8 cellular contexts compared by ENCODE assay signal in genomic region chr19:2578911-2579677, GRCh38.
DNase-seq lines count a peak whose midpoint lies in the region; ATAC-seq and TF ChIP-seq lines count a peak whose summit lies in the region.

No MANE protein-coding gene starts in this region.

- H4K91ac ChIP-seq in trophoblast cell (ENCODE audit: low read depth, low read length), result peak overlapping the region; percentile 100

- H3K4me1 ChIP-seq in trophoblast cell (ENCODE audit: control insufficient read depth in 1 of 2, insufficient read depth in 2 of 2, low read length in 2 of 2), result peaks cover 29 to 39% of the 10 kb centered on the region in 2 experiments
- H3K4me1 ChIP-seq in upper lobe of right lung, result peaks cover 29% of the 10 kb centered on the region

- H4K8ac ChIP-seq in trophoblast cell (ENCODE audit: low read depth, low read length), result peak overlapping the region; percentile 93

- peak overlapping the region; percentile 84 for H4K12ac ChIP-seq in trophoblast cell (ENCODE audit: low read depth, low read length)

- CTCF ChIA-PET in Calu3 (lab: Charles Lee), result interaction anchor here (0.6 to 3.6 kb wide), 11 partner anchors 20 to 344 kb away, joined by 3 to 61 read pairs (median 5); partner anchors contain the start of genes GADD45B and LMNB2

- no TSS peak for BruUV-seq in Calu3 (replicated peaks; lab: Mats Ljungman, UMichigan)

- no peaks in the 10 kb centered on the region for H3K36me3 ChIP-seq in trophoblast cell (ENCODE audit: control insufficient read depth in 1 of 2, insufficient read depth in 2 of 2, low read length in 2 of 2)
- no peaks in the 10 kb centered on the region for H3K36me3 ChIP-seq in upper lobe of right lung

- peak overlapping the region; percentile 100 for H2BK120ac ChIP-seq in trophoblast cell (ENCODE audit: insufficient read depth, low read length, poor library complexity)

- H3K4me1 Mint-ChIP-seq in Calu3 (ENCODE audit: low read depth, unreplicated experiment), result peaks cover 22% of the 10 kb centered on the region

- WGBS in trophoblast cell (ENCODE audit: extremely low coverage, insufficient coverage, insufficient read length), result no CpG with 5 or more reads among the region's 46 CpGs

- H3K79me2 ChIP-seq in trophoblast cell (ENCODE audit: control insufficient read depth, insufficient read depth, low read length, poor library complexity), result peaks cover 11% of the 10 kb centered on the region

- H3K4me2 ChIP-seq in trophoblast cell (ENCODE audit: low read length), result peak overlapping the region; percentile 80

- peak overlapping the region; percentile 98 for H3K14ac ChIP-seq in trophoblast cell (ENCODE audit: low read length)

- H3K9ac ChIP-seq in trophoblast cell (ENCODE audit: low read length), result peak overlapping the region; percentile 50

- H3K4ac ChIP-seq in trophoblast cell (ENCODE audit: low read depth, low read length), result peak overlapping the region; percentile 77

- TF ChIP-seq CTCF in Calu3 (IDR thresholded peaks at IDR 0.05; ENCODE audit: unreplicated experiment), result peak; percentile 78
- peak; percentile 99 for TF ChIP-seq CTCF in LNCaP clone FGC (IDR thresholded peaks at IDR 0.05; ENCODE audit: control insufficient read depth, extremely low read depth, insufficient read depth)
- TF ChIP-seq CTCF in upper lobe of right lung (IDR thresholded peaks at IDR 0.05), result peak; percentile 91

- intact Hi-C loops in Calu3 (cut with micrococcal nuclease; ENCODE audit: unreplicated experiment), result loop anchor here (1.0 to 5.0 kb wide), 3 partner anchors 32 to 101 kb away; no protein-coding TSS in a partner anchor
- intact Hi-C loops in left cardiac atrium (cut with DNase I), result loop anchor here (1.0 to 10.0 kb wide), 4 partner anchors 32 to 105 kb away; partner anchors contain the start of gene GADD45B (in 1 of the 2)
- intact Hi-C loops in upper lobe of right lung (cut with DNase I), result loop anchor here (5.0 to 10.0 kb wide), 2 partner anchors 37 to 104 kb away; partner anchors contain the start of gene GADD45B

- H3K9me3 ChIP-seq in trophoblast cell (ENCODE audit: insufficient read depth, low read depth, low read length) (peaks cover 2% of the 10 kb centered on the region), upper lobe of right lung (no peaks in the 10 kb centered on the region)

- no peaks in the 10 kb centered on the region for H3K27me3 ChIP-seq in trophoblast cell (ENCODE audit: insufficient read depth, low read length)
- H3K27me3 ChIP-seq in upper lobe of right lung, result no peaks in the 10 kb centered on the region

- H3K27ac ChIP-seq in trophoblast cell (ENCODE audit: low read depth, low read length) (peak overlapping the region; percentile 100), upper lobe of right lung (peak overlapping the region; percentile 83)

- peak overlapping the region; percentile 72 for H2AFZ ChIP-seq in trophoblast cell (ENCODE audit: insufficient read depth, low read length, poor library complexity)

- peak overlapping the region; percentile 99 for H2AK5ac ChIP-seq in trophoblast cell (ENCODE audit: low read length)

- peak overlapping the region; percentile 23 for H3K27ac Mint-ChIP-seq in Calu3 (ENCODE audit: unreplicated experiment)

- H3K23ac ChIP-seq in trophoblast cell (ENCODE audit: low read length), result no peak overlapping the region

- peak overlapping the region; percentile 95 for H2BK12ac ChIP-seq in trophoblast cell (ENCODE audit: low read length)

- peaks cover 10% of the 10 kb centered on the region for H3K36me3 Mint-ChIP-seq in Calu3 (ENCODE audit: insufficient read depth, unreplicated experiment)

- peak; percentile 87 for DNase-seq in Calu3
- DNase-seq in LNCaP clone FGC (ENCODE audit: low read depth), result peak; percentile 78
- DNase-seq in T-helper 2 cell, result peak; percentile 31 to 59 (median 37)
- DNase-seq in anterior cingulate cortex (lab: John Stamatoyannopoulos, UW), result peak in 54 of 58 donors; percentile 16 to 84 (median 62)
- peak; percentile 89 for DNase-seq in left cardiac atrium
- peak; percentile 83 to 91 for DNase-seq in trophoblast cell
- DNase-seq in upper lobe of right lung, result peak; percentile 95
- no peak for DNase-seq in NCI-H187 (lab: John Stamatoyannopoulos, UW)

- peak overlapping the region; percentile 60 for H3K18ac ChIP-seq in trophoblast cell (ENCODE audit: low read length)

- no peaks in the 10 kb centered on the region for H3K9me3 Mint-ChIP-seq in Calu3 (ENCODE audit: low read depth, unreplicated experiment)

- peaks cover 49% of the 10 kb centered on the region for H3K79me1 ChIP-seq in trophoblast cell (ENCODE audit: low read length)

- H3K4me3 Mint-ChIP-seq in Calu3 (ENCODE audit: low read depth, unreplicated experiment), result peak overlapping the region; percentile 60

- H3K4me3 ChIP-seq in LNCaP clone FGC (ENCODE audit: low read depth, low read length), result peak overlapping the region; percentile 47
- peak overlapping the region; percentile 59 for H3K4me3 ChIP-seq in trophoblast cell (ENCODE audit: low read depth, low read length)
- H3K4me3 ChIP-seq in upper lobe of right lung, result peak overlapping the region; percentile 41

- peaks cover 4% of the 10 kb centered on the region for H3K27me3 Mint-ChIP-seq in Calu3 (ENCODE audit: unreplicated experiment)

- peak overlapping the region; percentile 100 for H2BK5ac ChIP-seq in trophoblast cell (ENCODE audit: low read depth, low read length, poor library complexity)

- peak; percentile 87 to 89 for ATAC-seq in left cardiac atrium
- ATAC-seq in upper lobe of right lung, result peak; percentile 91

Comparison
In these comparisons a context has a peak if more than half of its experiments do, and no peak if none do; other contexts are left out.
1. DNase-seq: peak in Calu3 (single experiment), LNCaP clone FGC (single experiment), T-helper 2 cell (5 of 5), anterior cingulate cortex (54 of 58), left cardiac atrium (single experiment), trophoblast cell (2 of 2) and upper lobe of right lung (single experiment); none in NCI-H187 (0 of 2).
2. Peak in every context shown above with its lines, with median percentiles within 50 percentile points of each other: CTCF ChIP-seq and H3K4me3 ChIP-seq.